11 cellular contexts compared by ENCODE assay signal in the genomic region with DNA sequence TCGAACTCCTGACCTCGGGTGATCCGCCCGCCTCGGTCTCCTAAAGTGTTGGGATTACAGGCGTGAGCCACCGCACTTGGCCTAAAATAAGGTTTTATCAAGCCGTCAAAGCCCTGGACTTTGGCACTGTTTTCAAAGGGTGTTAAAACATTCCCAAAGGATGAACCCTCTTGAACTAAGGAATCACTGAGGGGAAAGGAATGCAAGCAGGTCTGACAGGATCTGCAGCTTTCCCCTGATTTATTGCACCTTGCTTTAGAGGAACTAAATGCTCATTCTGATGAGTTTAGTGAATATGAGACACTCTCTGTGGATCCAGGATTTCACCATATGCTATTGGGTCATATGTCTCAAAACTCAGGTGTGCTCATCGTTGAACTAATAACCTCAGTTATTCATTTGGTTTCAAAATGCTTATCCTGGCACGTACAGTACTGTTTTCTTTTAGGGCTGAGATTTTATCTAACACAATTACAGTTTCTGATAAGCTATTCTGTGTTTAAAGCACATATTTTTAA.
DNase-seq lines count a peak whose midpoint lies in the region; ATAC-seq, FAIRE-seq and TF ChIP-seq lines count a peak whose summit lies in the region.
"Had no signal": no experiment of that assay in that cellular context is flagged by ENCODE, and none has a peak within 500 bp of the region (broad histone marks: within the 10 kb centered on the region; RNA-seq: fewer than 3 reads in every experiment).

No MANE protein-coding gene starts in this region.

- FAIRE-seq in kidney (lab: Jason Lieb, UNC) = no peak
- FAIRE-seq: A204.1 had no signal

- TF ChIP-seq CTCF in WTC11 (IDR thresholded peaks at IDR 0.05) (no peak), kidney (IDR thresholded peaks at IDR 0.05; ENCODE audit: borderline replicate concordance, extremely low read depth, insufficient read depth) (no peak), thyroid gland (IDR thresholded peaks at IDR 0.05) (no peak), WERI-Rb-1 (IDR thresholded peaks at IDR 0.05; ENCODE audit: low read depth, low read length) (no peak), gastrocnemius medialis (IDR thresholded peaks at IDR 0.05 in 4 of 5, conservative IDR thresholded peaks at IDR 0.05 in 1 of 5) (no peak)

- in situ Hi-C loops in gastrocnemius medialis (cut with MboI; ENCODE audit: low sequenced_read_pairs in 4 of 4) = no loop called here

- H3K27me3 ChIP-seq in thyroid gland = no peaks in the 10 kb centered on the region
- no peaks in the 10 kb centered on the region for H3K27me3 ChIP-seq in WERI-Rb-1 (ENCODE audit: insufficient read depth, low read depth, severe bottlenecking)
- H3K27me3 ChIP-seq in gastrocnemius medialis = peaks cover 0 to 4% (median 0%) of the 10 kb centered on the region in 3 donors

- H3K4me3 Mint-ChIP-seq in WTC11 = peak overlapping the region; percentile 42; the same call in 1 of the 2 replicates
- no peak overlapping the region for H3K4me3 Mint-ChIP-seq in activated T-helper 2 cell treated with anti-CD3 and anti-CD28 coated beads, Interferon-gamma antibody, Interleukin-2, Interleukin-4, amounts not matched to agents 10 μg/mL and 5 μg/mL and 100 μg/mL, durations not matched to agents 14 hours and 24 hours and 36 hours (ENCODE audit: low read depth)
- H3K4me3 Mint-ChIP-seq: naive thymus-derived CD8-positive, alpha-beta T cell had no signal

- H3K27ac Mint-ChIP-seq in WTC11 = peak overlapping the region; percentile 96
- no peak overlapping the region for H3K27ac Mint-ChIP-seq in activated T-helper 2 cell treated with anti-CD3 and anti-CD28 coated beads, Interferon-gamma antibody, Interleukin-2, Interleukin-4, amounts not matched to agents 10 μg/mL and 5 μg/mL and 100 μg/mL, durations not matched to agents 14 hours and 24 hours and 36 hours
- H3K27ac Mint-ChIP-seq: naive thymus-derived CD8-positive, alpha-beta T cell had no signal

- POLR2A ChIA-PET in WTC11 (lab: Charles Lee) = no interaction called here

- no peaks in the 10 kb centered on the region for H3K36me3 Mint-ChIP-seq in WTC11
- H3K36me3 Mint-ChIP-seq in activated T-helper 2 cell treated with anti-CD3 and anti-CD28 coated beads, Interferon-gamma antibody, Interleukin-2, Interleukin-4, amounts not matched to agents 10 μg/mL and 5 μg/mL and 100 μg/mL, durations not matched to agents 14 hours and 24 hours and 36 hours (ENCODE audit: low read depth) = no peaks in the 10 kb centered on the region
- H3K36me3 Mint-ChIP-seq: naive thymus-derived CD8-positive, alpha-beta T cell had no signal

- H3K4me3 ChIP-seq in kidney (ENCODE audit: low read length in 2 of 2) = no peak overlapping the region
- no peak overlapping the region for H3K4me3 ChIP-seq in thyroid gland (replicated peaks in 1 of 3)
- H3K4me3 ChIP-seq in WERI-Rb-1 (ENCODE audit: low read depth, low read length) = no peak overlapping the region
- H3K4me3 ChIP-seq in gastrocnemius medialis = no peak overlapping the region

- H3K4me1 ChIP-seq in kidney (ENCODE audit: control insufficient read depth in 1 of 2, insufficient read depth in 1 of 2, low read depth in 1 of 2, low read length in 2 of 2) (peaks cover 0 to 3% of the 10 kb centered on the region in 2 donors), thyroid gland (peaks cover 23 to 29% of the 10 kb centered on the region in 2 donors), gastrocnemius medialis (peaks cover 15 to 22% of the 10 kb centered on the region in 2 donors)

- H3K27ac ChIP-seq in kidney (ENCODE audit: low read depth in 2 of 2, low read length in 2 of 2) = peak overlapping the region; percentile 43 to 53
- H3K27ac ChIP-seq in thyroid gland = peak overlapping the region in 2 of 3 donors; percentile 32 to 34
- H3K27ac ChIP-seq in WERI-Rb-1 = no peak overlapping the region
- H3K27ac ChIP-seq in gastrocnemius medialis = no peak overlapping the region

- intact Hi-C loops in kidney (cut with DNase I) = no loop called here
- intact Hi-C loops in thyroid gland (cut with DNase I) = no loop called here
- intact Hi-C loops in gastrocnemius medialis (cut with DNase I; ENCODE audit: low total_unique reads) = loop anchor here (5.0 to 10.0 kb wide), 5 partner anchors 60 to 152 kb away; a partner anchor contains a TSS
- intact Hi-C loops in activated T-helper 2 cell treated with anti-CD3 and anti-CD28 coated beads, Interferon-gamma antibody, Interleukin-2, Interleukin-4, amounts not matched to agents 10 μg/mL and 5 μg/mL and 100 μg/mL, durations not matched to agents 14 hours and 24 hours and 36 hours (cut with micrococcal nuclease) = no loop called here

- H3K4me1 Mint-ChIP-seq in WTC11 = peaks cover 52% of the 10 kb centered on the region
- peaks cover 3% of the 10 kb centered on the region for H3K4me1 Mint-ChIP-seq in activated T-helper 2 cell treated with anti-CD3 and anti-CD28 coated beads, Interferon-gamma antibody, Interleukin-2, Interleukin-4, amounts not matched to agents 10 μg/mL and 5 μg/mL and 100 μg/mL, durations not matched to agents 14 hours and 24 hours and 36 hours (ENCODE audit: low read depth)
- H3K4me1 Mint-ChIP-seq: naive thymus-derived CD8-positive, alpha-beta T cell had no signal

- DNase-seq in NCI-H2196 (lab: John Stamatoyannopoulos, UW; ENCODE audit: unreplicated experiment) (peak; percentile 47), NCI-H2196 treated with DMSO at 0.1 percent for 48 hours (lab: John Stamatoyannopoulos, UW; ENCODE audit: unreplicated experiment) (no peak), WTC11 (ENCODE audit: low spot score) (no peak), kidney (peak; percentile 73), thyroid gland (peak; percentile 65 to 75), WERI-Rb-1 (no peak), gastrocnemius medialis (no peak)
- DNase-seq in activated T-helper 2 cell treated with anti-CD3 and anti-CD28 coated beads, Interferon-gamma antibody, Interleukin-2, Interleukin-4, amounts not matched to agents 10 μg/mL and 5 μg/mL and 100 μg/mL, durations not matched to agents 14 hours and 24 hours and 36 hours (ENCODE audit: low spot score) = no peak
- DNase-seq: naive thymus-derived CD8-positive, alpha-beta T cell; OCI-M1 had no signal

- CTCF ChIA-PET in WTC11 (lab: Charles Lee) = interaction anchor here (1.1 kb wide), 1 partner anchor 10 kb away, joined by 3 read pairs; no protein-coding TSS in a partner anchor

- H3K9me3 ChIP-seq in kidney (ENCODE audit: control insufficient read depth in 1 of 2, low read length in 2 of 2) (no peaks in the 10 kb centered on the region), thyroid gland (no peaks in the 10 kb centered on the region), WERI-Rb-1 (ENCODE audit: severe bottlenecking) (no peaks in the 10 kb centered on the region), gastrocnemius medialis (no peaks in the 10 kb centered on the region)

- WGBS in thyroid gland, 2 donors = 53 to 56% methylated on average over 10 of the region's 10 CpGs

- H3K36me3 ChIP-seq in kidney (ENCODE audit: control insufficient read depth in 1 of 2, insufficient read depth in 2 of 2, low read length in 2 of 2) (no peaks in the 10 kb centered on the region), thyroid gland (no peaks in the 10 kb centered on the region), WERI-Rb-1 (no peaks in the 10 kb centered on the region), gastrocnemius medialis (no peaks in the 10 kb centered on the region)

- TF ChIP-seq POLR2A in thyroid gland (IDR thresholded peaks at IDR 0.05) (no peak), gastrocnemius medialis (IDR thresholded peaks at IDR 0.05) (no peak)

- no peaks in the 10 kb centered on the region for H3K27me3 Mint-ChIP-seq in WTC11 (ENCODE audit: low read depth)
- peaks cover 12% of the 10 kb centered on the region for H3K27me3 Mint-ChIP-seq in activated T-helper 2 cell treated with anti-CD3 and anti-CD28 coated beads, Interferon-gamma antibody, Interleukin-2, Interleukin-4, amounts not matched to agents 10 μg/mL and 5 μg/mL and 100 μg/mL, durations not matched to agents 14 hours and 24 hours and 36 hours (ENCODE audit: low read depth)

- no peak overlapping the region for H3K9ac ChIP-seq in kidney (ENCODE audit: low read length in 2 of 2)

- ATAC-seq in WTC11 (peak; percentile 59), gastrocnemius medialis (no peak)
- ATAC-seq: naive thymus-derived CD8-positive, alpha-beta T cell had no signal

- no peaks in the 10 kb centered on the region for H3K9me3 Mint-ChIP-seq in WTC11
- no peaks in the 10 kb centered on the region for H3K9me3 Mint-ChIP-seq in activated T-helper 2 cell treated with anti-CD3 and anti-CD28 coated beads, Interferon-gamma antibody, Interleukin-2, Interleukin-4, amounts not matched to agents 10 μg/mL and 5 μg/mL and 100 μg/mL, durations not matched to agents 14 hours and 24 hours and 36 hours
- H3K9me3 Mint-ChIP-seq: naive thymus-derived CD8-positive, alpha-beta T cell had no signal

TF ChIP-seq in WTC11, 78 proteins besides CTCF, POLR2A, EP300 and RAD21:
- TF ChIP-seq, protein P1, sequence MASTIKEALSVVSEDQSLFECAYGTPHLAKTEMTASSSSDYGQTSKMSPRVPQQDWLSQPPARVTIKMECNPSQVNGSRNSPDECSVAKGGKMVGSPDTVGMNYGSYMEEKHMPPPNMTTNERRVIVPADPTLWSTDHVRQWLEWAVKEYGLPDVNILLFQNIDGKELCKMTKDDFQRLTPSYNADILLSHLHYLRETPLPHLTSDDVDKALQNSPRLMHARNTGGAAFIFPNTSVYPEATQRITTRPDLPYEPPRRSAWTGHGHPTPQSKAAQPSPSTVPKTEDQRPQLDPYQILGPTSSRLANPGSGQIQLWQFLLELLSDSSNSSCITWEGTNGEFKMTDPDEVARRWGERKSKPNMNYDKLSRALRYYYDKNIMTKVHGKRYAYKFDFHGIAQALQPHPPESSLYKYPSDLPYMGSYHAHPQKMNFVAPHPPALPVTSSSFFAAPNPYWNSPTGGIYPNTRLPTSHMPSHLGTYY (CRISPR knock-in tag; IDR thresholded peaks at IDR 0.05) = no peak
- no peak for TF ChIP-seq FOXJ3 (CRISPR knock-in tag; IDR thresholded peaks at IDR 0.05; ENCODE audit: borderline replicate concordance)

Comparison
In these comparisons a context has a peak if more than half of its experiments do, and no peak if none do; other contexts are left out.
1. DNase-seq: peak in NCI-H2196 (single experiment), kidney (single experiment) and thyroid gland (2 of 2); none in NCI-H2196 treated with DMSO at 0.1 percent for 48 hours (single experiment), WTC11 (single experiment), WERI-Rb-1 (single experiment), gastrocnemius medialis (0 of 2) and activated T-helper 2 cell treated with anti-CD3 and anti-CD28 coated beads, Interferon-gamma antibody, Interleukin-2, Interleukin-4, amounts not matched to agents 10 μg/mL and 5 μg/mL and 100 μg/mL, durations not matched to agents 14 hours and 24 hours and 36 hours (single experiment).
2. H3K27ac ChIP-seq: peak in kidney (2 of 2) and thyroid gland (2 of 3); none in WERI-Rb-1 (single experiment) and gastrocnemius medialis (0 of 4).